1 cellular context compared by ENCODE assay signal in the genomic region with DNA sequence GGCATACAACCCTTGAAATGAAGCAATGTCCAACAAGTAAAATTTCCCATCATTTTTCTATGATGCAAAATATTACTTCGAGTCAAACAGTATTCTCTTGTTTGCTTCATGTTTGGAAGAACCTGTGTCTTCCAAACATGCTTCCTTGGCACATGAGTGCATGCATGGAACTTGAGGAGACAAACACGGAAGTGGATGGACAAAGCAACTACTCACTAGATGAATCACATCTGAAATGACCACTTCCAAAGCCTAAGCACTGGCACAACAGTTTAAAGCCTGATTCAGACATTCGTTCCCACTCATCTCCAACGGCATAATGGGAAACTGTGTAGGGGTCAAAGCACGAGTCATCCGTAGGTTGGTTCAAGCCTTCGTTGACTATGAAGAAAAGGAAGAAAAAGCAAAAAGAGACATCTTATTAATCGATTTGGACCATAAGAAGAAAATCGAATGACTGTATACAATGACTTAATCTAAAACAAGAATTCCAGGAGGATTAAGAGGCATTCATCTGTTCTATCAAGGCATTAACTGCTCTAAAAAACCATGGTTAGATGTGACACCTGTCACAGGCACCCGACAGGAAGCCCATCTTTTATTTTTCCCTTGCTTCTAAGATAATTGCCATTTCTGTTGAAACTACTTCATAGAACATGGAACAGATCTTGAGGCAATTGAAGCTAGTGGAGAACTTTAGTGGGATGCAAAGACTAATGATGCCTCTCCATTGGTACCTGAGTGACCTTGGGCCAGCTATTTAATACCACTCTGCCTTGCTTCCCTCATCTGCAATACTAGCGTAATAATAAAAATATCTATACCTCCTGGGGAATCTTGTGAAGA.
TF ChIP-seq lines count a peak whose summit lies in the region.

No MANE protein-coding gene starts in this region.

TF ChIP-seq in SK-N-SH, 30 proteins besides CTCF, POLR2A, EP300 and RAD21:
- TF ChIP-seq, protein P1, sequence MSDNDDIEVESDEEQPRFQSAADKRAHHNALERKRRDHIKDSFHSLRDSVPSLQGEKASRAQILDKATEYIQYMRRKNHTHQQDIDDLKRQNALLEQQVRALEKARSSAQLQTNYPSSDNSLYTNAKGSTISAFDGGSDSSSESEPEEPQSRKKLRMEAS (IDR thresholded peaks at IDR 0.05; ENCODE audit: low read depth), result no peak
- TF ChIP-seq, protein P2, sequence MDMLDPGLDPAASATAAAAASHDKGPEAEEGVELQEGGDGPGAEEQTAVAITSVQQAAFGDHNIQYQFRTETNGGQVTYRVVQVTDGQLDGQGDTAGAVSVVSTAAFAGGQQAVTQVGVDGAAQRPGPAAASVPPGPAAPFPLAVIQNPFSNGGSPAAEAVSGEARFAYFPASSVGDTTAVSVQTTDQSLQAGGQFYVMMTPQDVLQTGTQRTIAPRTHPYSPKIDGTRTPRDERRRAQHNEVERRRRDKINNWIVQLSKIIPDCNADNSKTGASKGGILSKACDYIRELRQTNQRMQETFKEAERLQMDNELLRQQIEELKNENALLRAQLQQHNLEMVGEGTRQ (IDR thresholded peaks at IDR 0.05; ENCODE audit: borderline replicate concordance, low read depth, low read length), result no peak
- TF ChIP-seq EZH2phosphoT487 (IDR thresholded peaks at IDR 0.05; ENCODE audit: borderline replicate concordance, low read depth), result no peak
- TF ChIP-seq, protein P3, sequence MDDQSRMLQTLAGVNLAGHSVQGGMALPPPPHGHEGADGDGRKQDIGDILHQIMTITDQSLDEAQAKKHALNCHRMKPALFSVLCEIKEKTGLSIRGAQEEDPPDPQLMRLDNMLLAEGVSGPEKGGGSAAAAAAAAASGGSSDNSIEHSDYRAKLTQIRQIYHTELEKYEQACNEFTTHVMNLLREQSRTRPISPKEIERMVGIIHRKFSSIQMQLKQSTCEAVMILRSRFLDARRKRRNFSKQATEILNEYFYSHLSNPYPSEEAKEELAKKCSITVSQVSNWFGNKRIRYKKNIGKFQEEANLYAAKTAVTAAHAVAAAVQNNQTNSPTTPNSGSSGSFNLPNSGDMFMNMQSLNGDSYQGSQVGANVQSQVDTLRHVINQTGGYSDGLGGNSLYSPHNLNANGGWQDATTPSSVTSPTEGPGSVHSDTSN (IDR thresholded peaks at IDR 0.05), result no peak
- no peak for TF ChIP-seq TEAD4 (IDR thresholded peaks at IDR 0.05; ENCODE audit: borderline replicate concordance, insufficient read depth)
TF ChIP-seq in SK-N-SH: peak in this region for 0.
